ENCODE assay signal across 6 cellular contexts in genomic region chr19:10643968-10644290, GRCh38. TPM values are rescaled to one million over a fixed set of nuclear protein-coding genes. Genes with fewer than 3 reads are reported as not detected.
DNase-seq lines count a peak whose midpoint lies in the region; ATAC-seq and TF ChIP-seq lines count a peak whose summit lies in the region.

No MANE protein-coding gene starts in this region.

- ATAC-seq in left lung (peak; percentile 5), HG02759 (IDR thresholded peaks at IDR 0.05; ENCODE audit: unreplicated experiment) (no peak)

- no peaks in the 10 kb centered on the region for H3K9me3 ChIP-seq in SK-N-MC (ENCODE audit: low read depth, low read length)
- H3K9me3 ChIP-seq in left lung = no peaks in the 10 kb centered on the region

- TF ChIP-seq CTCF in AG10803 (conservative IDR thresholded peaks at IDR 0.05; ENCODE audit: low read length) (no peak), left lung (IDR thresholded peaks at IDR 0.05) (no peak)

- peak; percentile 35 for DNase-seq in AG10803 (ENCODE audit: low read depth)
- DNase-seq in SK-N-MC (ENCODE audit: low read depth, low spot score) = no peak
- no peak for DNase-seq in left lung
- no peak for DNase-seq in NCI-H2107 (lab: John Stamatoyannopoulos, UW)
- no peak for DNase-seq in cerebellar nuclear complex (lab: John Stamatoyannopoulos, UW)

- no peaks in the 10 kb centered on the region for H3K27me3 ChIP-seq in left lung

- H3K4me3 ChIP-seq in AG10803 (ENCODE audit: low read length) = no peak overlapping the region
- peak overlapping the region; percentile 72 for H3K4me3 ChIP-seq in SK-N-MC
- no peak overlapping the region for H3K4me3 ChIP-seq in left lung

- no peak overlapping the region for H3K9ac ChIP-seq in SK-N-MC (ENCODE audit: insufficient read length)

- intact Hi-C loops in left lung (cut with DNase I) = loop anchor here (2.0 to 10.0 kb wide), 2 partner anchors 59 to 61 kb away; partner anchors contain the start of gene AP1M2 (in 1 of the 2)

- H3K27ac ChIP-seq in SK-N-MC (peak overlapping the region; percentile 85), left lung (peak overlapping the region; percentile 3 to 41)

- H3K36me3 ChIP-seq in SK-N-MC (ENCODE audit: insufficient read depth, low read length) (no peaks in the 10 kb centered on the region; the same call in 1 of the 2 replicates), left lung (peaks cover 0 to 55% of the 10 kb centered on the region in 2 donors)

- peaks cover 4 to 39% of the 10 kb centered on the region in 2 donors for H3K4me1 ChIP-seq in left lung

RNA-seq across cellular contexts. Expression of gene ILF3, which starts 10.2 kb away (rescaled TPM):
- 100 to 1,000 TPM; 161 to 257 TPM for total RNA-seq in left lung

RNA-seq across cellular contexts. Expression of gene SLC44A2, which starts 18.6 kb away (rescaled TPM):
- total RNA-seq in left lung = 100 to 1,000 TPM; 214 to 255 TPM

RNA-seq across cellular contexts. Expression of gene AP1M2, which starts 56.8 kb away (rescaled TPM):
- total RNA-seq in left lung = 10 to 100 TPM; 36.5 to 65.2 TPM

RNA-seq across cellular contexts. Expression of gene QTRT1, which starts 57.3 kb away (rescaled TPM):
- 10 to 100 TPM; 29.0 to 40.9 TPM for total RNA-seq in left lung
